25 cellular contexts compared by ENCODE assay signal in genomic region chr10:126497672-126498071, GRCh38.
"Had no signal": no experiment of that assay in that cellular context is flagged by ENCODE, and none has a peak within 500 bp of the region (broad histone marks: within the 10 kb centered on the region; RNA-seq: fewer than 3 reads in every experiment).

No MANE protein-coding gene starts in this region.

- H3K9me3 ChIP-seq: ascending aorta, breast epithelium, pancreas, prostate gland, stomach, testis, transverse colon had no signal

- H3K4me1 ChIP-seq: ascending aorta, breast epithelium, pancreas, prostate gland, stomach, testis, transverse colon had no signal

- H3K27me3 ChIP-seq: ascending aorta, breast epithelium, pancreas, stomach, testis, transverse colon had no signal

- H3K4me3 ChIP-seq: ascending aorta, breast epithelium, pancreas, prostate gland, stomach, testis, transverse colon had no signal

- H3K27ac ChIP-seq: ascending aorta, breast epithelium, pancreas, prostate gland, stomach, testis, transverse colon, VCaP had no signal

- H3K36me3 ChIP-seq: ascending aorta, breast epithelium, pancreas, prostate gland, stomach, transverse colon had no signal

- DNase-seq: activated CD4-positive, alpha-beta T cell treated with anti-CD3 and anti-CD28 coated beads for 4 hours; activated CD4-positive, alpha-beta T cell treated with anti-CD3 and anti-CD28 coated beads, Interleukin-2, amount 50 U/mL, for 48 hours; activated CD8-positive, alpha-beta memory T cell treated with anti-CD3 and anti-CD28 coated beads for 24 hours; activated effector memory CD4-positive, alpha-beta T cell treated with anti-CD3 and anti-CD28 coated beads, Interleukin-2, amount 50 U/mL, for 16 hours; activated naive CD4-positive, alpha-beta T cell treated with anti-CD3 and anti-CD28 coated beads for 36 hours; activated naive CD8-positive, alpha-beta T cell treated with anti-CD3 and anti-CD28 coated beads for 36 hours; central memory CD4-positive, alpha-beta T cell; effector CD8-positive, alpha-beta T cell; hippocampal formation; left cardiac atrium; left ventricle myocardium superior; mammary epithelial cell; naive thymus-derived CD4-positive, alpha-beta T cell; pancreas; retina; small intestine; stimulated activated CD4-positive, alpha-beta T cell treated with anti-CD3 and anti-CD28 coated beads, Interleukin-4, amount 100 ng/mL, for 24 hours; stomach; T-helper 9 cell; testis; transverse colon had no signal
